In the genomic region with DNA sequence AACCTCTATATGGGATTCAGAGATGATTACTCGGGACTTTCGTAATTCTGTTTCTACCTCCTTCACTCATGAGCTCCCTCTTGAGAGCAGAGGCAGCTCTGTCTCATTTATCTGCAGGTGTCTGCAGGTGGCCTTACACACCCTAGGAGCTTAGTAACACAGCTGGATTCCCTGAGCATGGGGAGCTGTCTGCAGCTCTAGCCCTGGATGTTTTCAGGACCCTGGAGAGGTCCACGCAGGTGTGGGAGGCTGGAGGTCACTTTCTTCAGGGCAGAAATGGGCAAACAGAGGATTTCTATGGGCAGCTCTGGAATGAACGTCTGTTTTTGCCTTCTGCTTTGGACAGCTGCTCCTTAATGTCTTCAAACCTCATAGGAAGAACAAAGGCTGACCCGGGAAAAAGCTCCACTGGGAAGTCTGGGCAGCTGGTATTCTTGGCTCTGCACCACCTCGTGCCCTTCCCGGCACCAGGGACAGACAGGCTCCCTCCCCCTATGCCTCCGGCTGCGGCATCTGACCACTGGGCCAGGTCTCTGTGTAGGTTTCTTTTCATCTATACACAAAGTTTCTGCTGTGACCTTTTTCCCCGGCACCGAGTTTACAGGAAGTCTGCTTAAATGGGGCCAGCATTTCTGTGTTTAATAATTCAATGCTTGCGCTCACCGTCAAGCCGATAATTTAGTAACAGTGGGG, we compare ENCODE assay signal across 13 cellular contexts.
DNase-seq lines count a peak whose midpoint lies in the region; ATAC-seq, FAIRE-seq and TF ChIP-seq lines count a peak whose summit lies in the region.
"Had no signal": no experiment of that assay in that cellular context is flagged by ENCODE, and none has a peak within 500 bp of the region (broad histone marks: within the 10 kb centered on the region; RNA-seq: fewer than 3 reads in every experiment).

No MANE protein-coding gene starts in this region.

- H4K20me1 ChIP-seq in HepG2 (ENCODE audit: insufficient read depth, low read length), result no peaks in the 10 kb centered on the region; the same call in 1 of the 2 replicates

- WGBS in HepG2 (ENCODE audit: low lambda C conversion rate), result 34% methylated on average over 13 of the region's 14 CpGs

- in situ Hi-C loops in G401 (cut with HindIII; ENCODE audit: low sequenced_read_pairs) (no loop called here), HepG2 (cut with HindIII; ENCODE audit: extremely low pct_ligation_motif_present, low pct_unique_long_range_greater_than_20kb) (no loop called here)

- no peaks in the 10 kb centered on the region for H3K79me2 ChIP-seq in HepG2 (ENCODE audit: insufficient read depth, low read length)

- no peaks in the 10 kb centered on the region for H3K36me3 ChIP-seq in HepG2 (replicated peaks in 1 of 2; ENCODE audit: control insufficient read depth in 1 of 2, insufficient read depth in 2 of 2, low read length in 2 of 2)
- H3K36me3 ChIP-seq: right lobe of liver, SJSA1 had no signal

- no peak overlapping the region for H3K9ac ChIP-seq in HepG2 (ENCODE audit: insufficient read depth, low read depth, low read length)

- no peak overlapping the region for H2AFZ ChIP-seq in HepG2 (ENCODE audit: low read length)

- TF ChIP-seq RAD21 in HepG2 (CRISPR knock-in tag; IDR thresholded peaks at IDR 0.05), result no peak

- TF ChIP-seq EP300 in HepG2 (IDR thresholded peaks at IDR 0.05; ENCODE audit: low read depth in 2 of 2, low read length in 2 of 2) (no peak), HepG2 (CRISPR knock-in tag; IDR thresholded peaks at IDR 0.05; ENCODE audit: borderline replicate concordance) (no peak)

- CTCF ChIA-PET in HepG2 (lab: Yijun Ruan, JAX; ENCODE audit: low intra/inter-chr PET ratio, low total read pairs), result no interaction called here

- intact Hi-C loops in HepG2 (cut with micrococcal nuclease; ENCODE audit: unreplicated experiment), result no loop called here
- intact Hi-C loops in left ventricle myocardium superior (cut with micrococcal nuclease), result no loop called here

- H3K4me1 ChIP-seq in HepG2 (ENCODE audit: insufficient read depth, low read length), result no peaks in the 10 kb centered on the region
- H3K4me1 ChIP-seq: body of pancreas, right lobe of liver, SJSA1 had no signal

- DNase-seq in G401 (ENCODE audit: low spot score) (peak; percentile 22), LoVo (ENCODE audit: low spot score) (peak; percentile 33), astrocyte of the hippocampus (ENCODE audit: low read depth, low spot score) (peak; percentile 39), HepG2 (ENCODE audit: low spot score) (no peak), GM20000 (ENCODE audit: low spot score) (no peak), left ventricle myocardium superior (no peak), H4 (ENCODE audit: low spot score) (no peak)
- DNase-seq: DMS153, NCI-H1694 treated with DMSO at 0.1 percent for 48 hours, right lobe of liver had no signal

- BruUV-seq in HepG2 (replicated peaks; lab: Mats Ljungman, UMichigan), result no TSS peak

- POLR2A ChIA-PET in HepG2 (lab: Yijun Ruan, JAX), result no interaction called here

- peaks cover 4% of the 10 kb centered on the region for H3K9me3 ChIP-seq in HepG2 (ENCODE audit: low read length)
- H3K9me3 ChIP-seq: body of pancreas, right lobe of liver, SJSA1 had no signal

- ATAC-seq in HepG2 (peak; percentile 49; the same call in 2 of the 3 replicates), left ventricle myocardium superior (no peak), HG02588 (IDR thresholded peaks at IDR 0.05; ENCODE audit: unreplicated experiment) (no peak)
- ATAC-seq: body of pancreas had no signal

- H3K27ac ChIP-seq in HepG2 (ENCODE audit: extremely low read length, insufficient read depth, low read length), result no peak overlapping the region
- H3K27ac ChIP-seq: body of pancreas, right lobe of liver, SJSA1 had no signal

- peaks cover 2 to 6% of the 10 kb centered on the region in 2 experiments; a peak in 3 of 5 replicates for H3K27me3 ChIP-seq in HepG2 (ENCODE audit: control insufficient read depth in 1 of 2, insufficient read depth in 2 of 2, low read length in 2 of 2)
- H3K27me3 ChIP-seq: body of pancreas, right lobe of liver, SJSA1 had no signal

- H3K4me3 ChIP-seq in HepG2 (replicated peaks in 1 of 3; ENCODE audit: insufficient read depth in 1 of 3, low read depth in 2 of 3, low read length in 3 of 3), result no peak overlapping the region
- H3K4me3 ChIP-seq: body of pancreas, right lobe of liver, SJSA1 had no signal

- H3K4me2 ChIP-seq in HepG2 (ENCODE audit: low read depth, low read length), result no peak overlapping the region

- no peak for TF ChIP-seq POLR2A in HepG2 (IDR thresholded peaks at IDR 0.05; ENCODE audit: insufficient read depth in 1 of 2, low read depth in 2 of 2, low read length in 2 of 2)

- FAIRE-seq in HepG2 (lab: Jason Lieb, UNC), result no peak

- no peak for TF ChIP-seq CTCF in HepG2 (CRISPR knock-in tag; IDR thresholded peaks at IDR 0.05)
- no peak for TF ChIP-seq CTCF in GM20000 (IDR thresholded peaks at IDR 0.05; ENCODE audit: extremely low read depth, missing control alignments)

TF ChIP-seq in HepG2, 621 proteins besides CTCF, POLR2A, EP300 and RAD21 (continues in another document):
- no peak for TF ChIP-seq ZNF775 (CRISPR knock-in tag; IDR thresholded peaks at IDR 0.05; ENCODE audit: borderline replicate concordance)
- TF ChIP-seq ETV5 (CRISPR knock-in tag; IDR thresholded peaks at IDR 0.05; ENCODE audit: borderline replicate concordance), result no peak
- TF ChIP-seq MIER2 (CRISPR knock-in tag; IDR thresholded peaks at IDR 0.05), result peak; percentile 93
- TF ChIP-seq, protein P1, sequence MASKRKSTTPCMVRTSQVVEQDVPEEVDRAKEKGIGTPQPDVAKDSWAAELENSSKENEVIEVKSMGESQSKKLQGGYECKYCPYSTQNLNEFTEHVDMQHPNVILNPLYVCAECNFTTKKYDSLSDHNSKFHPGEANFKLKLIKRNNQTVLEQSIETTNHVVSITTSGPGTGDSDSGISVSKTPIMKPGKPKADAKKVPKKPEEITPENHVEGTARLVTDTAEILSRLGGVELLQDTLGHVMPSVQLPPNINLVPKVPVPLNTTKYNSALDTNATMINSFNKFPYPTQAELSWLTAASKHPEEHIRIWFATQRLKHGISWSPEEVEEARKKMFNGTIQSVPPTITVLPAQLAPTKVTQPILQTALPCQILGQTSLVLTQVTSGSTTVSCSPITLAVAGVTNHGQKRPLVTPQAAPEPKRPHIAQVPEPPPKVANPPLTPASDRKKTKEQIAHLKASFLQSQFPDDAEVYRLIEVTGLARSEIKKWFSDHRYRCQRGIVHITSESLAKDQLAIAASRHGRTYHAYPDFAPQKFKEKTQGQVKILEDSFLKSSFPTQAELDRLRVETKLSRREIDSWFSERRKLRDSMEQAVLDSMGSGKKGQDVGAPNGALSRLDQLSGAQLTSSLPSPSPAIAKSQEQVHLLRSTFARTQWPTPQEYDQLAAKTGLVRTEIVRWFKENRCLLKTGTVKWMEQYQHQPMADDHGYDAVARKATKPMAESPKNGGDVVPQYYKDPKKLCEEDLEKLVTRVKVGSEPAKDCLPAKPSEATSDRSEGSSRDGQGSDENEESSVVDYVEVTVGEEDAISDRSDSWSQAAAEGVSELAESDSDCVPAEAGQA (IDR thresholded peaks at IDR 0.05; ENCODE audit: low read depth), result no peak
- TF ChIP-seq, protein P1 (CRISPR knock-in tag; IDR thresholded peaks at IDR 0.05; ENCODE audit: borderline replicate concordance), result no peak
- TF ChIP-seq FOXP1 (IDR thresholded peaks at IDR 0.05), result no peak
- no peak for TF ChIP-seq FOXP1 (CRISPR knock-in tag; IDR thresholded peaks at IDR 0.05)
- TF ChIP-seq, protein P2, sequence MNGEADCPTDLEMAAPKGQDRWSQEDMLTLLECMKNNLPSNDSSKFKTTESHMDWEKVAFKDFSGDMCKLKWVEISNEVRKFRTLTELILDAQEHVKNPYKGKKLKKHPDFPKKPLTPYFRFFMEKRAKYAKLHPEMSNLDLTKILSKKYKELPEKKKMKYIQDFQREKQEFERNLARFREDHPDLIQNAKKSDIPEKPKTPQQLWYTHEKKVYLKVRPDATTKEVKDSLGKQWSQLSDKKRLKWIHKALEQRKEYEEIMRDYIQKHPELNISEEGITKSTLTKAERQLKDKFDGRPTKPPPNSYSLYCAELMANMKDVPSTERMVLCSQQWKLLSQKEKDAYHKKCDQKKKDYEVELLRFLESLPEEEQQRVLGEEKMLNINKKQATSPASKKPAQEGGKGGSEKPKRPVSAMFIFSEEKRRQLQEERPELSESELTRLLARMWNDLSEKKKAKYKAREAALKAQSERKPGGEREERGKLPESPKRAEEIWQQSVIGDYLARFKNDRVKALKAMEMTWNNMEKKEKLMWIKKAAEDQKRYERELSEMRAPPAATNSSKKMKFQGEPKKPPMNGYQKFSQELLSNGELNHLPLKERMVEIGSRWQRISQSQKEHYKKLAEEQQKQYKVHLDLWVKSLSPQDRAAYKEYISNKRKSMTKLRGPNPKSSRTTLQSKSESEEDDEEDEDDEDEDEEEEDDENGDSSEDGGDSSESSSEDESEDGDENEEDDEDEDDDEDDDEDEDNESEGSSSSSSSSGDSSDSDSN (CRISPR knock-in tag; IDR thresholded peaks at IDR 0.05), result no peak
- TF ChIP-seq NFE2 (CRISPR knock-in tag; IDR thresholded peaks at IDR 0.05), result no peak
- TF ChIP-seq ZNF30 (CRISPR knock-in tag; IDR thresholded peaks at IDR 0.05), result no peak
- no peak for TF ChIP-seq DNMT3B (CRISPR knock-in tag; conservative IDR thresholded peaks at IDR 0.05)
- TF ChIP-seq CHCHD3 (CRISPR knock-in tag; IDR thresholded peaks at IDR 0.05), result no peak
- no peak for TF ChIP-seq ZNF12 (CRISPR knock-in tag; IDR thresholded peaks at IDR 0.05)
- TF ChIP-seq RXRA (CRISPR knock-in tag; IDR thresholded peaks at IDR 0.05), result no peak

Comparison
In these comparisons a context has a peak if more than half of its experiments do, and no peak if none do; other contexts are left out.
1. DNase-seq: peak in G401 (single experiment), LoVo (single experiment) and astrocyte of the hippocampus (single experiment); none in HepG2 (single experiment), GM20000 (single experiment), left ventricle myocardium superior (single experiment) and H4 (single experiment).